In genomic region chr1:6612641-6613360, GRCh38 we compare ENCODE assay signal across 8 cellular contexts. TPM values are rescaled to one million over a fixed set of nuclear protein-coding genes. Genes with fewer than 3 reads are reported as not detected.
DNase-seq lines count a peak whose midpoint lies in the region; ATAC-seq, FAIRE-seq and TF ChIP-seq lines count a peak whose summit lies in the region.

No MANE protein-coding gene starts in this region.

- peaks cover 4% of the 10 kb centered on the region for H4K20me1 ChIP-seq in endothelial cell of umbilical vein (replicated peaks; ENCODE audit: control insufficient read depth, extremely low read depth, insufficient read depth, low read length)

- H3K9me3 ChIP-seq in endothelial cell of umbilical vein (replicated peaks; ENCODE audit: control insufficient read depth, insufficient read depth, low read length) = no peaks in the 10 kb centered on the region
- H3K9me3 ChIP-seq in mucosa of rectum (ENCODE audit: control insufficient read depth in 2 of 2, low read length in 2 of 2) = no peaks in the 10 kb centered on the region

- FAIRE-seq in endothelial cell of umbilical vein (lab: Jason Lieb, UNC) = peak; percentile 83

- CTCF ChIA-PET in endothelial cell of umbilical vein (lab: Charles Lee) = interaction anchor here (0.9 to 1.3 kb wide), 3 partner anchors 9 to 31 kb away, joined by 3 to 4 read pairs (median 3); no protein-coding TSS in a partner anchor

- H3K79me2 ChIP-seq in endothelial cell of umbilical vein (ENCODE audit: control insufficient read depth, insufficient read depth, low read length) = peaks cover 31% of the 10 kb centered on the region

- no peaks in the 10 kb centered on the region for H3K36me3 ChIP-seq in endothelial cell of umbilical vein (ENCODE audit: control insufficient read depth in 2 of 2, extremely low read depth in 1 of 2, insufficient read depth in 2 of 2, low read length in 2 of 2)
- H3K36me3 ChIP-seq in mucosa of rectum (ENCODE audit: control insufficient read depth in 2 of 2, insufficient read depth in 2 of 2, low read length in 2 of 2) = peaks cover 1 to 2% of the 10 kb centered on the region in 2 donors

- H3K9ac ChIP-seq in endothelial cell of umbilical vein (replicated peaks; ENCODE audit: extremely low read depth, insufficient read depth, low read length) (peak overlapping the region; percentile 50), mucosa of rectum (ENCODE audit: low read depth in 1 of 2, low read length in 2 of 2) (peak overlapping the region; percentile 82 to 88)

- TSS peak; percentile 57 for BruUV-seq in endothelial cell of umbilical vein (replicated peaks; lab: Mats Ljungman, UMichigan)

- H3K9me1 ChIP-seq in endothelial cell of umbilical vein (replicated peaks; ENCODE audit: control insufficient read depth, extremely low read depth, insufficient read depth, low read length) = no peaks in the 10 kb centered on the region

- peak; percentile 28 for ATAC-seq in GM19025 (IDR thresholded peaks at IDR 0.05; ENCODE audit: low read depth, unreplicated experiment)
- peak; percentile 16 for ATAC-seq in HG03469 (IDR thresholded peaks at IDR 0.05; ENCODE audit: unreplicated experiment)
- ATAC-seq in HG02623 (IDR thresholded peaks at IDR 0.05; ENCODE audit: unreplicated experiment) = no peak

- H3K27ac ChIP-seq in endothelial cell of umbilical vein (ENCODE audit: insufficient read depth, low read depth, low read length) (peak overlapping the region; percentile 32), mucosa of rectum (ENCODE audit: low read depth in 2 of 2, low read length in 2 of 2) (peak overlapping the region; percentile 90 to 92)

- H3K4me1 ChIP-seq in endothelial cell of umbilical vein (ENCODE audit: control insufficient read depth, extremely low read depth, insufficient read depth, low read length) (peaks cover 5% of the 10 kb centered on the region), mucosa of rectum (ENCODE audit: control insufficient read depth in 2 of 2, insufficient read depth in 2 of 2, low read length in 2 of 2) (peaks cover 0 to 11% of the 10 kb centered on the region in 2 donors)

- H3K4me3 ChIP-seq in endothelial cell of umbilical vein (replicated peaks in 1 of 3; ENCODE audit: insufficient read depth in 1 of 3, low read depth in 1 of 3, low read length in 3 of 3) = peak overlapping the region; percentile 53 to 64 (median 56)
- peak overlapping the region; percentile 87 to 96 for H3K4me3 ChIP-seq in mucosa of rectum (ENCODE audit: low read length in 2 of 2)

- POLR2A ChIA-PET in endothelial cell of umbilical vein (lab: Charles Lee) = interaction anchor here (1.3 kb wide), 1 partner anchor 8 kb away, joined by 3 read pairs; no protein-coding TSS in a partner anchor

- TF ChIP-seq POLR2A in endothelial cell of umbilical vein (IDR thresholded peaks at IDR 0.05; ENCODE audit: low read depth, low read length) = no peak

- peak overlapping the region; percentile 56 for H2AFZ ChIP-seq in endothelial cell of umbilical vein (ENCODE audit: low read depth, low read length)

- peak; percentile 22 for DNase-seq in DMS 273 treated with DMSO at 0.1 percent for 48 hours (lab: John Stamatoyannopoulos, UW)
- peak; percentile 35 for DNase-seq in SK-MEL-5 (ENCODE audit: low read depth, low spot score)
- peak; percentile 68 for DNase-seq in endothelial cell of umbilical vein (ENCODE audit: low read depth, low spot score)
- no peak for DNase-seq in dedifferentiated amniotic fluid mesenchymal stem cell (ENCODE audit: extremely low spot score)

- intact Hi-C loops in endothelial cell of umbilical vein (cut with micrococcal nuclease) = loop anchor here (1.0 kb wide), 3 partner anchors 10 to 32 kb away; no protein-coding TSS in a partner anchor

- no peak for TF ChIP-seq CTCF in endothelial cell of umbilical vein (IDR thresholded peaks at IDR 0.05; ENCODE audit: extremely low read depth in 1 of 2, insufficient read depth in 1 of 2, low read depth in 1 of 2, low read length in 2 of 2)

- H3K4me2 ChIP-seq in endothelial cell of umbilical vein (ENCODE audit: insufficient read depth, low read length) = peak overlapping the region; percentile 49

- dilution Hi-C loops in endothelial cell of umbilical vein (cut with MboI; ENCODE audit: extremely low pct_ligation_motif_present, low sequenced_read_pairs) = no loop called here

- H3K27me3 ChIP-seq in endothelial cell of umbilical vein (ENCODE audit: control insufficient read depth in 2 of 2, insufficient read depth in 2 of 2, low read length in 2 of 2) = no peaks in the 10 kb centered on the region
- H3K27me3 ChIP-seq in mucosa of rectum (ENCODE audit: control insufficient read depth in 2 of 2, insufficient read depth in 2 of 2, low read length in 2 of 2) = no peaks in the 10 kb centered on the region

- in situ Hi-C loops in SK-MEL-5 (cut with HindIII; ENCODE audit: low pct_unique_long_range_greater_than_20kb, low sequenced_read_pairs) = no loop called here

TF ChIP-seq in endothelial cell of umbilical vein, 7 proteins besides CTCF, POLR2A, EP300 and RAD21 (continues in another document):
- TF ChIP-seq POLR2AphosphoS5 (IDR thresholded peaks at IDR 0.05; ENCODE audit: insufficient read depth, low read depth, low read length) (no peak), FOS (IDR thresholded peaks at IDR 0.05; ENCODE audit: borderline replicate concordance, insufficient read depth, low read length) (no peak)

RNA-seq across cellular contexts. Expression of gene PHF13, which starts 0.7 kb away (rescaled TPM):
- total RNA-seq in SK-MEL-5 (2014; rRNA removed; shearing (Covaris generic)) = 7.1 and 7.4 TPM in 2 replicates
- 12.9 and 16.7 TPM in 2 replicates for polyA plus RNA-seq in SK-MEL-5 (2015; cell fraction: cytosol; rRNA removed)
- polyA plus RNA-seq in SK-MEL-5 (2015; cell fraction: nucleus; rRNA removed) = 7.9 and 10.0 TPM in 2 replicates
- total RNA-seq in endothelial cell of umbilical vein = 17.8 and 18.6 TPM in 2 replicates
- polyA plus RNA-seq in endothelial cell of umbilical vein = 5.6 and 5.7 TPM in 2 replicates
- polyA plus RNA-seq in endothelial cell of umbilical vein (2011; cell fraction: cytosol; rRNA removed) = 6.3 and 6.5 TPM in 2 replicates
- polyA plus RNA-seq in endothelial cell of umbilical vein (2011; cell fraction: nucleus; rRNA removed) = 8.2 and 8.3 TPM in 2 replicates
- polyA plus RNA-seq in endothelial cell of umbilical vein (2012) = 9.0 and 9.8 TPM in 2 replicates
- 7.3 and 7.4 TPM in 2 replicates for polyA minus RNA-seq in endothelial cell of umbilical vein
- 3.0 TPM for polyA minus RNA-seq in endothelial cell of umbilical vein (2011; cell fraction: cytosol; rRNA and poly(A)+ RNA removed)
- 3.2 and 3.4 TPM in 2 replicates for polyA minus RNA-seq in endothelial cell of umbilical vein (2011; cell fraction: nucleus; rRNA and poly(A)+ RNA removed)

RNA-seq across cellular contexts. Expression of gene KLHL21, which starts 10.1 kb away (rescaled TPM):
- 28.2 and 29.0 TPM in 2 replicates for total RNA-seq in SK-MEL-5 (2014; rRNA removed; shearing (Covaris generic))
- 46.7 and 67.8 TPM in 2 replicates for polyA plus RNA-seq in SK-MEL-5 (2015; cell fraction: cytosol; rRNA removed)
- polyA plus RNA-seq in SK-MEL-5 (2015; cell fraction: nucleus; rRNA removed) = 53.6 and 55.2 TPM in 2 replicates
- total RNA-seq in endothelial cell of umbilical vein = 19.2 and 22.4 TPM in 2 replicates
- polyA plus RNA-seq in endothelial cell of umbilical vein = 18.0 and 24.9 TPM in 2 replicates
- 10.5 and 14.1 TPM in 2 replicates for polyA plus RNA-seq in endothelial cell of umbilical vein (2011; cell fraction: cytosol; rRNA removed)
- 20.4 and 30.5 TPM in 2 replicates for polyA plus RNA-seq in endothelial cell of umbilical vein (2011; cell fraction: nucleus; rRNA removed)
- 17.8 and 20.9 TPM in 2 replicates for polyA plus RNA-seq in endothelial cell of umbilical vein (2012)
- 21.1 and 21.8 TPM in 2 replicates for polyA minus RNA-seq in endothelial cell of umbilical vein
- polyA minus RNA-seq in endothelial cell of umbilical vein (2011; cell fraction: cytosol; rRNA and poly(A)+ RNA removed) = 20.5 TPM
- polyA minus RNA-seq in endothelial cell of umbilical vein (2011; cell fraction: nucleus; rRNA and poly(A)+ RNA removed) = 15.2 and 22.3 TPM in 2 replicates

RNA-seq across cellular contexts. Expression of gene THAP3, which starts 11.9 kb away (rescaled TPM):
- 20.8 and 22.6 TPM in 2 replicates for total RNA-seq in SK-MEL-5 (2014; rRNA removed; shearing (Covaris generic))
- 19.0 and 23.6 TPM in 2 replicates for polyA plus RNA-seq in SK-MEL-5 (2015; cell fraction: cytosol; rRNA removed)
- 24.4 and 25.1 TPM in 2 replicates for polyA plus RNA-seq in SK-MEL-5 (2015; cell fraction: nucleus; rRNA removed)
- total RNA-seq in endothelial cell of umbilical vein = 15.2 and 16.7 TPM in 2 replicates
- 11.3 and 13.5 TPM in 2 replicates for polyA plus RNA-seq in endothelial cell of umbilical vein
- polyA plus RNA-seq in endothelial cell of umbilical vein (2011; cell fraction: cytosol; rRNA removed) = 10.2 and 10.5 TPM in 2 replicates
- 13.3 and 14.2 TPM in 2 replicates for polyA plus RNA-seq in endothelial cell of umbilical vein (2011; cell fraction: nucleus; rRNA removed)
- 10.3 and 11.1 TPM in 2 replicates for polyA plus RNA-seq in endothelial cell of umbilical vein (2012)
- 5.0 and 9.0 TPM in 2 replicates for polyA minus RNA-seq in endothelial cell of umbilical vein
- 5.4 TPM for polyA minus RNA-seq in endothelial cell of umbilical vein (2011; cell fraction: cytosol; rRNA and poly(A)+ RNA removed)
- 8.1 and 12.3 TPM in 2 replicates for polyA minus RNA-seq in endothelial cell of umbilical vein (2011; cell fraction: nucleus; rRNA and poly(A)+ RNA removed)

RNA-seq across cellular contexts. Expression of gene ZBTB48, which starts 33.0 kb away (rescaled TPM):
- 12.2 and 12.8 TPM in 2 replicates for total RNA-seq in SK-MEL-5 (2014; rRNA removed; shearing (Covaris generic))
- 10.7 and 11.9 TPM in 2 replicates for polyA plus RNA-seq in SK-MEL-5 (2015; cell fraction: cytosol; rRNA removed)
- polyA plus RNA-seq in SK-MEL-5 (2015; cell fraction: nucleus; rRNA removed) = 76.7 and 85.6 TPM in 2 replicates
- 25.1 and 29.2 TPM in 2 replicates for total RNA-seq in endothelial cell of umbilical vein
- polyA plus RNA-seq in endothelial cell of umbilical vein = 20.9 and 29.0 TPM in 2 replicates
- polyA plus RNA-seq in endothelial cell of umbilical vein (2011; cell fraction: cytosol; rRNA removed) = 10.9 and 13.8 TPM in 2 replicates
- 46.0 and 49.3 TPM in 2 replicates for polyA plus RNA-seq in endothelial cell of umbilical vein (2011; cell fraction: nucleus; rRNA removed)
- 9.0 and 15.7 TPM in 2 replicates for polyA plus RNA-seq in endothelial cell of umbilical vein (2012)
- polyA minus RNA-seq in endothelial cell of umbilical vein = 9.9 and 14.2 TPM in 2 replicates
- 21.4 TPM for polyA minus RNA-seq in endothelial cell of umbilical vein (2011; cell fraction: cytosol; rRNA and poly(A)+ RNA removed)
- 11.1 and 20.3 TPM in 2 replicates for polyA minus RNA-seq in endothelial cell of umbilical vein (2011; cell fraction: nucleus; rRNA and poly(A)+ RNA removed)

RNA-seq across cellular contexts. Expression of gene TAS1R1, which starts 57.7 kb away (rescaled TPM):
- total RNA-seq in SK-MEL-5 (2014; rRNA removed; shearing (Covaris generic)) = not detected in 2 replicates
- 0.15 TPM in 1 of 2 replicates, not detected in the other for polyA plus RNA-seq in SK-MEL-5 (2015; cell fraction: cytosol; rRNA removed)
- not detected in 2 replicates for polyA plus RNA-seq in SK-MEL-5 (2015; cell fraction: nucleus; rRNA removed)
- not detected in 2 replicates for total RNA-seq in endothelial cell of umbilical vein
- polyA plus RNA-seq in endothelial cell of umbilical vein = not detected in 2 replicates
- polyA plus RNA-seq in endothelial cell of umbilical vein (2011; cell fraction: cytosol; rRNA removed) = 0.03 TPM in 1 of 2 replicates, not detected in the other
- not detected in 2 replicates for polyA plus RNA-seq in endothelial cell of umbilical vein (2011; cell fraction: nucleus; rRNA removed)
- not detected in 2 replicates for polyA plus RNA-seq in endothelial cell of umbilical vein (2012)
- polyA minus RNA-seq in endothelial cell of umbilical vein = not detected in 2 replicates
- polyA minus RNA-seq in endothelial cell of umbilical vein (2011; cell fraction: cytosol; rRNA and poly(A)+ RNA removed) = not detected
- not detected in 2 replicates for polyA minus RNA-seq in endothelial cell of umbilical vein (2011; cell fraction: nucleus; rRNA and poly(A)+ RNA removed)
